ENCODE assay signal across 8 cellular contexts in the genomic region with DNA sequence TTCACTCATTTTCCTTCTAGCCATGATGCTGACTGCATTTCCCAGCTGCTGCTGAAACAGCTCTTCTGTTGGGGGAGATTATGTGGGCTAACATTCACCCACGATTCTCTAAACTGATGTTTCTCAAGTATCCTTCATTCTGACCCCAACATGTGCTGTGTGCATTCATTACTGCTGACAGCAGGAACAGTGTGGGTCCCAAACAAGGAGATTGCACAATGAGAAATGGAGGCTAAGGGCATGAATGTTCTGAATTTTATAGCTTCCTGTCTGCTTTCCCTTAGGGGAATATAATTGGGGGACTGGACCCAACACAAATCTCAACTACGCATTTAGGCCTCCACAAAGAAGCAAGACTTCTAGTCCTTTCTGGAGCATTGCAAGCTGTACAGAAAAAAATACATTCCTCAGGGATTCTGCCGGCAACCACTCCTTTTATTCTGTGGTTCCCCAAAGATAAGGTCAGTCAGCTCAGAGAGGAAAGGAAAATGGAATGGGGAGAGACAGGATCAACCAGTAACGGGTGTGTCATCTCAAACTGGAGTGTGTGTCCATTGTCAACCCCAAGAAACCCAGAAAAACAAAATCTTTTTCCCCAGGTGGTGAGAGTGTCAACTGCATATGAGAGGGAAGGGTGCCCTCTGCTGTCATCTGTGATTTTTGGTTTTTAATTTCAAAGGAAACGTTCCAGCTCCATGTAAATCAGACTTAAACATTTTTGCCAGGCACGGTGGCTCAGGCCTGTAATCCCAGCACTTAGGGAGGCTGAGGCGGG.
A peak's percentile ranks its signal among the peaks of the same experiment; 100 is the strongest.
DNase-seq lines count a peak whose midpoint lies in the region; ATAC-seq and TF ChIP-seq lines count a peak whose summit lies in the region.

No MANE protein-coding gene starts in this region.

- H3K4me3 ChIP-seq in esophagus squamous epithelium (no peak overlapping the region), transverse colon (no peak overlapping the region)

- CTCF ChIA-PET in activated CD8-positive, alpha-beta memory T cell treated with anti-CD3 and anti-CD28 coated beads, Interleukin-2, amount 10 ng/mL, durations not matched to agents 7 days and 5 days (lab: Charles Lee), result interaction anchor here (0.5 to 4.9 kb wide), 29 partner anchors 14 to 673 kb away, joined by 3 to 65 read pairs (median 3); no protein-coding TSS in a partner anchor

- no peak overlapping the region for H3K4me3 Mint-ChIP-seq in activated CD8-positive, alpha-beta memory T cell treated with anti-CD3 and anti-CD28 coated beads, Interleukin-2, amount 10 ng/mL, durations not matched to agents 7 days and 5 days
- peak overlapping the region in 4 of 10 donors; percentile 6 to 33 (median 28) for H3K4me3 Mint-ChIP-seq in naive thymus-derived CD8-positive, alpha-beta T cell

- intact Hi-C loops in esophagus squamous epithelium (cut with DNase I), result loop anchor here (10.0 kb wide), 2 partner anchors 393 to 533 kb away; no protein-coding TSS in a partner anchor
- intact Hi-C loops in transverse colon (cut with DNase I; ENCODE audit: low total_unique reads), result no loop called here

- H3K4me1 ChIP-seq in esophagus squamous epithelium (peaks cover 0 to 32% (median 16%) of the 10 kb centered on the region in 3 donors), transverse colon (peaks cover 0 to 22% (median 5%) of the 10 kb centered on the region in 4 donors)

- H3K27ac Mint-ChIP-seq in activated CD8-positive, alpha-beta memory T cell treated with anti-CD3 and anti-CD28 coated beads, Interleukin-2, amount 10 ng/mL, durations not matched to agents 7 days and 5 days, result peak overlapping the region; percentile 79
- peak overlapping the region; percentile 34 to 91 (median 78) for H3K27ac Mint-ChIP-seq in naive thymus-derived CD8-positive, alpha-beta T cell

- H3K27me3 Mint-ChIP-seq in activated CD8-positive, alpha-beta memory T cell treated with anti-CD3 and anti-CD28 coated beads, Interleukin-2, amount 10 ng/mL, durations not matched to agents 7 days and 5 days, result no peaks in the 10 kb centered on the region
- no peaks in the 10 kb centered on the region for H3K27me3 Mint-ChIP-seq in naive thymus-derived CD8-positive, alpha-beta T cell

- peak; percentile 52 for DNase-seq in activated CD8-positive, alpha-beta memory T cell treated with anti-CD3 and anti-CD28 coated beads, Interleukin-2, amount 10 ng/mL, durations not matched to agents 7 days and 5 days
- no peak for DNase-seq in activated CD8-positive, alpha-beta memory T cell treated with anti-CD3 and anti-CD28 coated beads, Interleukin-2, amount 50 U/mL, for 48 hours
- DNase-seq in NCI-H526 (lab: John Stamatoyannopoulos, UW), result peak; percentile 54 to 81
- peak; percentile 33 for DNase-seq in activated T-cell treated with anti-CD3 and anti-CD28 coated beads for 24 hours (ENCODE audit: low read depth)
- DNase-seq in esophagus squamous epithelium (lab: John Stamatoyannopoulos, UW), result no peak
- DNase-seq in naive thymus-derived CD8-positive, alpha-beta T cell, result peak in 9 of 10 donors; percentile 1 to 67 (median 42)
- DNase-seq in transverse colon, result peak; percentile 46

- H3K27ac ChIP-seq in esophagus squamous epithelium (peak overlapping the region; percentile 62 to 83 (median 74)), transverse colon (peak overlapping the region; percentile 62 to 82 (median 80))

- in situ Hi-C loops in transverse colon (cut with MboI; ENCODE audit: low pct_ligation_motif_present in 1 of 4, low pct_unique_long_range_greater_than_20kb in 1 of 4, low sequenced_read_pairs in 3 of 4), result loop anchor here (10.0 to 25.0 kb wide), 6 partner anchors 226 to 533 kb away; no protein-coding TSS in a partner anchor

- POLR2A ChIA-PET in naive thymus-derived CD8-positive, alpha-beta T cell (lab: Charles Lee), result interaction anchor here (0.6 to 2.9 kb wide), 13 partner anchors 396 to 541 kb away, joined by 3 to 18 read pairs (median 6); a partner anchor contains a TSS

- ATAC-seq in activated CD8-positive, alpha-beta memory T cell treated with anti-CD3 and anti-CD28 coated beads, Interleukin-2, amount 10 ng/mL, durations not matched to agents 7 days and 5 days, result peak; percentile 80
- ATAC-seq in HG03342 (IDR thresholded peaks at IDR 0.05; ENCODE audit: unreplicated experiment), result peak; percentile 60
- peak; percentile 75 to 88 for ATAC-seq in naive thymus-derived CD8-positive, alpha-beta T cell

- peak; percentile 58 to 80 (median 72) for TF ChIP-seq CTCF in esophagus squamous epithelium (IDR thresholded peaks at IDR 0.05)
- peak; percentile 52 to 93 (median 61) for TF ChIP-seq CTCF in transverse colon (IDR thresholded peaks at IDR 0.05)

- peaks cover 20% of the 10 kb centered on the region for H3K4me1 Mint-ChIP-seq in activated CD8-positive, alpha-beta memory T cell treated with anti-CD3 and anti-CD28 coated beads, Interleukin-2, amount 10 ng/mL, durations not matched to agents 7 days and 5 days
- peaks cover 4 to 49% (median 33%) of the 10 kb centered on the region in 4 donors for H3K4me1 Mint-ChIP-seq in naive thymus-derived CD8-positive, alpha-beta T cell

- no peak for TF ChIP-seq POLR2A in esophagus squamous epithelium (IDR thresholded peaks at IDR 0.05)
- TF ChIP-seq POLR2A in transverse colon (IDR thresholded peaks at IDR 0.05), result no peak

- H3K36me3 Mint-ChIP-seq in activated CD8-positive, alpha-beta memory T cell treated with anti-CD3 and anti-CD28 coated beads, Interleukin-2, amount 10 ng/mL, durations not matched to agents 7 days and 5 days, result no peaks in the 10 kb centered on the region
- H3K36me3 Mint-ChIP-seq in naive thymus-derived CD8-positive, alpha-beta T cell, result no peaks in the 10 kb centered on the region

- no peak for TF ChIP-seq EP300 in transverse colon (IDR thresholded peaks at IDR 0.05; ENCODE audit: low read depth)

- WGBS in esophagus squamous epithelium, 2 donors, result 0 to 8% methylated on average over 2 to 7 of the region's 7 CpGs
- 13% methylated on average over 7 of the region's 7 CpGs; no CpG with 5 or more reads in 1 of the 2 donors for WGBS in transverse colon (ENCODE audit: low coverage in 1 of 2), 2 donors

- H3K27me3 ChIP-seq in esophagus squamous epithelium, result no peaks in the 10 kb centered on the region
- H3K27me3 ChIP-seq in transverse colon, result no peaks in the 10 kb centered on the region

- H3K36me3 ChIP-seq in esophagus squamous epithelium (no peaks in the 10 kb centered on the region), transverse colon (no peaks in the 10 kb centered on the region)

- H3K9me3 ChIP-seq in esophagus squamous epithelium (no peaks in the 10 kb centered on the region), transverse colon (no peaks in the 10 kb centered on the region)

- no peaks in the 10 kb centered on the region for H3K9me3 Mint-ChIP-seq in activated CD8-positive, alpha-beta memory T cell treated with anti-CD3 and anti-CD28 coated beads, Interleukin-2, amount 10 ng/mL, durations not matched to agents 7 days and 5 days (ENCODE audit: low read depth)
- H3K9me3 Mint-ChIP-seq in naive thymus-derived CD8-positive, alpha-beta T cell, result no peaks in the 10 kb centered on the region

Comparison
In these comparisons a context has a peak if more than half of its experiments do, and no peak if none do; other contexts are left out.
1. DNase-seq: peak in activated CD8-positive, alpha-beta memory T cell treated with anti-CD3 and anti-CD28 coated beads, Interleukin-2, amount 10 ng/mL, durations not matched to agents 7 days and 5 days (single experiment), NCI-H526 (2 of 2), activated T-cell treated with anti-CD3 and anti-CD28 coated beads for 24 hours (single experiment), naive thymus-derived CD8-positive, alpha-beta T cell (9 of 10) and transverse colon (single experiment); none in activated CD8-positive, alpha-beta memory T cell treated with anti-CD3 and anti-CD28 coated beads, Interleukin-2, amount 50 U/mL, for 48 hours (single experiment) and esophagus squamous epithelium (single experiment).
2. Peak in every context shown above with its lines, with median percentiles within 50 percentile points of each other: ATAC-seq.